ENCODE assay signal across 8 cellular contexts in genomic region chr20:36638876-36639400, GRCh38. TPM values are rescaled to one million over a fixed set of nuclear protein-coding genes. Genes with fewer than 3 reads are reported as not detected.
"Had no signal": no experiment of that assay in that cellular context is flagged by ENCODE, and none has a peak within 500 bp of the region (broad histone marks: within the 10 kb centered on the region; RNA-seq: fewer than 3 reads in every experiment).

No MANE protein-coding gene starts in this region.

RNA-seq across cellular contexts. Expression of gene SLA2, which starts 7.1 kb away (rescaled TPM):
- total RNA-seq: dermis blood vessel endothelial cell, endothelial cell of umbilical vein, epithelial cell of proximal tubule, fibroblast of lung, fibroblast of villous mesenchyme, foreskin keratinocyte, hepatocyte, mammary epithelial cell had no signal
- polyA plus RNA-seq: endothelial cell of umbilical vein, fibroblast of lung, hepatocyte, mammary epithelial cell had no signal
